11 cellular contexts compared by ENCODE assay signal in genomic region chr5:38468202-38468656, GRCh38.
DNase-seq lines count a peak whose midpoint lies in the region; ATAC-seq, FAIRE-seq and TF ChIP-seq lines count a peak whose summit lies in the region.
"Had no signal": no experiment of that assay in that cellular context is flagged by ENCODE, and none has a peak within 500 bp of the region (broad histone marks: within the 10 kb centered on the region; RNA-seq: fewer than 3 reads in every experiment).

No MANE protein-coding gene starts in this region.

- 0 out of 2 replicates have a peak overlapping the region, but pooled peaks have one; percentile 7 for H2AFZ ChIP-seq in H1 (ENCODE audit: low read length)

- no peak overlapping the region for H2BK15ac ChIP-seq in H1 (ENCODE audit: low read length)

- no peaks in the 10 kb centered on the region for H4K20me1 ChIP-seq in H1 (replicated peaks in 1 of 2; ENCODE audit: control insufficient read depth in 1 of 2, insufficient read depth in 2 of 2, low read length in 2 of 2)

- no peaks in the 10 kb centered on the region for H3K9me3 ChIP-seq in heart left ventricle
- no peaks in the 10 kb centered on the region for H3K9me3 ChIP-seq in H1 (ENCODE audit: insufficient read depth in 2 of 2, low read depth in 1 of 2, low read length in 1 of 2)
- no peaks in the 10 kb centered on the region for H3K9me3 ChIP-seq in vagina

- H3K36me3 ChIP-seq in heart left ventricle (no peaks in the 10 kb centered on the region), H1 (ENCODE audit: control insufficient read depth in 2 of 4, insufficient read depth in 4 of 4, low read length in 3 of 4) (no peaks in the 10 kb centered on the region), vagina (no peaks in the 10 kb centered on the region)

- TF ChIP-seq CTCF in heart left ventricle (IDR thresholded peaks at IDR 0.05) (no peak), H1 (IDR thresholded peaks at IDR 0.05; ENCODE audit: control extremely low read depth in 1 of 3, insufficient read depth in 1 of 3, low read depth in 1 of 3, low read length in 3 of 3) (no peak), vagina (IDR thresholded peaks at IDR 0.05) (no peak)

- H3K27me3 ChIP-seq in heart left ventricle (peaks cover 0 to 51% (median 0%) of the 10 kb centered on the region in 9 donors), H1 (replicated peaks in 1 of 4; ENCODE audit: control insufficient read depth in 3 of 4, extremely low read depth in 1 of 4, insufficient read depth in 3 of 4, low read length in 3 of 4) (no peaks in the 10 kb centered on the region), vagina (no peaks in the 10 kb centered on the region)

- 64 to 85% (median 79%) methylated on average over 11 of the region's 11 CpGs for WGBS in heart left ventricle, 4 donors
- WGBS in H1 (ENCODE audit: extremely low coverage in 1 of 2, insufficient coverage in 1 of 2, insufficient read length in 1 of 2, insufficient replicate concordance in 2 of 2, low coverage in 1 of 2, low lambda C conversion rate in 2 of 2, missing lambda C conversion rate in 1 of 2), 2 experiments, result 92% methylated on average over 11 of the region's 11 CpGs; no CpG with 5 or more reads in 1 of the 2 experiments

- peak in 1 of 5 donors; percentile 57 for DNase-seq in heart left ventricle
- DNase-seq in left ventricle myocardium superior, result no peak
- no peak for DNase-seq in H1 (ENCODE audit: low read depth in 1 of 2, low spot score in 2 of 2)
- DNase-seq in myocyte (ENCODE audit: low read depth), result peak; percentile 99
- no peak for DNase-seq in vagina (ENCODE audit: extremely low spot score in 2 of 2)
- DNase-seq: activated CD8-positive, alpha-beta memory T cell treated with anti-CD3 and anti-CD28 coated beads for 24 hours; NCI-H526 had no signal

- no peak overlapping the region for H3K4me2 ChIP-seq in H1 (ENCODE audit: insufficient read depth in 1 of 2, low read depth in 2 of 2, low read length in 2 of 2)

- no peak overlapping the region for H3K18ac ChIP-seq in H1 (ENCODE audit: extremely low read depth, low read length)

- peak overlapping the region; percentile 62 to 88 (median 80) for H3K27ac ChIP-seq in heart left ventricle
- no peak overlapping the region for H3K27ac ChIP-seq in H1 (ENCODE audit: low read depth, low read length)
- peak overlapping the region; percentile 82 for H3K27ac ChIP-seq in vagina
- H3K27ac ChIP-seq: 22Rv1 had no signal

- peaks cover 17 to 82% (median 64%) of the 10 kb centered on the region in 12 donors for H3K4me1 ChIP-seq in heart left ventricle
- peaks cover 0 to 12% (median 2%) of the 10 kb centered on the region in 4 experiments; a peak in 3 of 7 replicates for H3K4me1 ChIP-seq in H1 (replicated peaks in 1 of 4; ENCODE audit: control insufficient read depth in 3 of 4, insufficient read depth in 4 of 4, low read length in 3 of 4)
- peaks cover 65% of the 10 kb centered on the region for H3K4me1 ChIP-seq in vagina

- no peak overlapping the region for H3K56ac ChIP-seq in H1 (replicated peaks; ENCODE audit: insufficient read length, low read depth, low read length)

- no peak overlapping the region for H2BK5ac ChIP-seq in H1 (ENCODE audit: low read depth, low read length)

- intact Hi-C loops in heart left ventricle (cut with DNase I), result loop anchor here in 1 of 10 donors (2.0 kb wide), 1 partner anchor 87 kb away; no protein-coding TSS in a partner anchor
- intact Hi-C loops in left ventricle myocardium superior (cut with micrococcal nuclease), result no loop called here
- intact Hi-C loops in vagina (cut with DNase I), result loop anchor here (5.0 kb wide), 1 partner anchor 334 kb away; no protein-coding TSS in a partner anchor

- no peak overlapping the region for H4K8ac ChIP-seq in H1 (ENCODE audit: extremely low read depth, insufficient read depth, low read length)

- no peak overlapping the region for H2BK120ac ChIP-seq in H1 (replicated peaks; ENCODE audit: low read depth, low read length)

- POLR2A ChIA-PET in H1 (lab: Charles Lee; ENCODE audit: partially characterized antibody), result no interaction called here

- H3K9ac ChIP-seq in H1 (replicated peaks in 1 of 4; ENCODE audit: extremely low read depth in 1 of 4, low read depth in 3 of 4, low read length in 3 of 4), result no peak overlapping the region

- H4K5ac ChIP-seq in H1 (ENCODE audit: insufficient read length, low read depth, low read length), result no peak overlapping the region

- no peaks in the 10 kb centered on the region for H3K23me2 ChIP-seq in H1 (ENCODE audit: low read depth, low read length)

- no peak for TF ChIP-seq EP300 in H1 (IDR thresholded peaks at IDR 0.05; ENCODE audit: borderline replicate concordance in 1 of 2, low read depth in 2 of 2, low read length in 2 of 2)

- no peak overlapping the region for H3K4me3 ChIP-seq in heart left ventricle
- no peak overlapping the region for H3K4me3 ChIP-seq in H1 (ENCODE audit: extremely low read depth in 1 of 4, insufficient read depth in 2 of 4, low read depth in 3 of 4, low read length in 4 of 4)
- H3K4me3 ChIP-seq in vagina, result peak overlapping the region in 1 of 2 donors; percentile 12

- FAIRE-seq in H1 (lab: Jason Lieb, UNC), result no peak

- H3K14ac ChIP-seq in H1 (ENCODE audit: insufficient read length), result no peak overlapping the region

- H3K79me2 ChIP-seq in H1 (ENCODE audit: control insufficient read depth in 1 of 2, insufficient read depth in 2 of 2, low read length in 2 of 2), result no peaks in the 10 kb centered on the region

- no peak overlapping the region for H2AK5ac ChIP-seq in H1 (ENCODE audit: low read depth, low read length)

- H2BK20ac ChIP-seq in H1 (ENCODE audit: low read length), result no peak overlapping the region

- ATAC-seq in heart left ventricle, result peak in 1 of 4 donors; percentile 44
- no peak for ATAC-seq in left ventricle myocardium superior
- no peak for ATAC-seq in HG03342 (IDR thresholded peaks at IDR 0.05; ENCODE audit: unreplicated experiment)
- ATAC-seq in HG03521 (IDR thresholded peaks at IDR 0.05; ENCODE audit: unreplicated experiment), result no peak
- ATAC-seq in HG03571 (IDR thresholded peaks at IDR 0.05; ENCODE audit: unreplicated experiment), result no peak

- TF ChIP-seq POLR2A in heart left ventricle (IDR thresholded peaks at IDR 0.05) (no peak), H1 (IDR thresholded peaks at IDR 0.05; ENCODE audit: control extremely low read depth in 1 of 2, low read depth in 2 of 2, low read length in 2 of 2) (no peak), vagina (IDR thresholded peaks at IDR 0.05) (no peak)

- H2BK12ac ChIP-seq in H1 (ENCODE audit: low read depth, low read length), result no peak overlapping the region

- TF ChIP-seq RAD21 in H1 (IDR thresholded peaks at IDR 0.05 in 1 of 2, conservative IDR thresholded peaks at IDR 0.05 in 1 of 2; ENCODE audit: low read depth in 2 of 2, low read length in 2 of 2), result no peak

- H3K4ac ChIP-seq in H1 (replicated peaks; ENCODE audit: insufficient read length, low read depth, low read length), result no peak overlapping the region

- no peak overlapping the region for H4K91ac ChIP-seq in H1 (replicated peaks; ENCODE audit: insufficient read length, low read length)

- H3K23ac ChIP-seq in H1 (ENCODE audit: insufficient read length), result no peak overlapping the region

- no peaks in the 10 kb centered on the region for H3K79me1 ChIP-seq in H1 (ENCODE audit: low read depth, low read length)

- CTCF ChIA-PET in H1 (lab: Charles Lee; ENCODE audit: partially characterized antibody), result interaction anchor here (0.9 to 2.0 kb wide), 9 partner anchors 12 to 359 kb away, joined by 3 to 8 read pairs (median 4); no protein-coding TSS in a partner anchor

TF ChIP-seq in H1, 55 proteins besides CTCF, POLR2A, EP300 and RAD21:
- TF ChIP-seq RNF2 (IDR thresholded peaks at IDR 0.05; ENCODE audit: borderline replicate concordance, low read depth, low read length, missing control alignments, poor library complexity, severe bottlenecking) (no peak), HDAC2 (IDR thresholded peaks at IDR 0.05; ENCODE audit: borderline replicate concordance in 1 of 2, low read depth in 2 of 2, low read length in 2 of 2) (no peak), RXRA (IDR thresholded peaks at IDR 0.05; ENCODE audit: insufficient read depth, low read depth, low read length) (no peak)
